6 cellular contexts compared by ENCODE assay signal in the genomic region with DNA sequence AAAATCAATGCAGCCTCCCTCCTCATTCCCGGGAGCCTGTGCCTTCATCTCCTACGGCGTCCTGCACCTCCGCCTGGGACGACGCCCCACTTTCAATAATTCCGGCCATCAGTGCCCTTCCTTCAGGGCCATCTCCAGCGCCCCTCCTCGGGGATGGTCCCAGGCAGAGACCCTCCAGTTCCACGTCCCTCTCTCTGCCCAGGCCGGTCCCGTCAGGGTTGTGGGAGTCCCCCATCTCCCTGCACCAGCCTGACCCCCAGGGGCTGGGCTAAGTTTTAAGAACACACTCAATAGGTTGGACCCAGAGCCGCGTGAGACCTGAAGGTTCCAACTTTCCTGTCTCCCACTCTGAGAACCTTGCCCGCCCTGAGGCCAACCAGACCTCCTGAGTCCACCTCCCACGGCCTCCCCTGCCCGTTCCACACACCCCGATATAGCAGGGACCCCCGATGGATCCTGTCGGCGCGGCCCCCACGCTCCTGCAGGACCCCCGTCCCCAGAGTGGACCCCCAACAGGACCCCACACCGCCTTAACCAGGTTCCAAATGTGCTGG. TPM values are rescaled to one million over a fixed set of nuclear protein-coding genes. Genes with fewer than 3 reads are reported as not detected.
DNase-seq lines count a peak whose midpoint lies in the region; ATAC-seq and TF ChIP-seq lines count a peak whose summit lies in the region.

No MANE protein-coding gene starts in this region.

- H3K27me3 ChIP-seq in H7 (ENCODE audit: control insufficient read depth, insufficient read depth, low read length): peaks cover 10% of the 10 kb centered on the region; the same call in 1 of the 2 replicates

- TF ChIP-seq POLR2A in GM18505 (IDR thresholded peaks at IDR 0.05; ENCODE audit: borderline replicate concordance, extremely low read depth, insufficient read depth, insufficient read length): no peak

- H3K9me3 Mint-ChIP-seq in naive B cell: no peaks in the 10 kb centered on the region

- H3K27me3 Mint-ChIP-seq in naive B cell: no peaks in the 10 kb centered on the region

- H3K36me3 Mint-ChIP-seq in naive B cell: no peaks in the 10 kb centered on the region

- H3K4me3 Mint-ChIP-seq in naive B cell: peak overlapping the region; percentile 87 to 100 (median 99)

- peak overlapping the region in 4 of 6 donors; percentile 87 to 99 (median 96) for H3K27ac Mint-ChIP-seq in naive B cell

- H3K4me3 ChIP-seq in H7 (ENCODE audit: insufficient read depth, low read depth, low read length): peak overlapping the region; percentile 81

- DNase-seq in H7 (peak; percentile 61), astrocyte of the hippocampus (ENCODE audit: low read depth, low spot score) (peak; percentile 20), naive B cell (no peak)

- ATAC-seq in naive B cell (ENCODE audit: low read depth in 2 of 2) (no peak), GM19395 (IDR thresholded peaks at IDR 0.05; ENCODE audit: unreplicated experiment) (no peak), HG03571 (IDR thresholded peaks at IDR 0.05; ENCODE audit: unreplicated experiment) (no peak), GM18505 (IDR thresholded peaks at IDR 0.05; ENCODE audit: unreplicated experiment) (no peak)

- peaks cover 27 to 37% (median 32%) of the 10 kb centered on the region in 3 donors for H3K4me1 Mint-ChIP-seq in naive B cell

- H3K36me3 ChIP-seq in H7 (replicated peaks; ENCODE audit: control insufficient read depth, insufficient read depth, low read length): no peaks in the 10 kb centered on the region

RNA-seq across cellular contexts. Expression of a gene that starts 0.6 kb away (rescaled TPM):
- total RNA-seq in H7 (2014; rRNA removed; shearing (Covaris generic)): 26.6 and 36.3 TPM in 2 replicates
- polyA plus RNA-seq in naive B cell (ENCODE audit: low read depth in 6 of 6): 10 to 100 TPM; 15.0 to 22.9 (median 18.3) TPM

RNA-seq across cellular contexts. Expression of a gene that starts 32.4 kb away (rescaled TPM):
- 0.80 TPM in 1 of 2 replicates, not detected in the other for total RNA-seq in H7 (2014; rRNA removed; shearing (Covaris generic))
- 1 to 10 TPM in 1 of 6 donors, under 1 TPM in 3, not detected in 2; 0.19 to 1.4 (median 0.38) TPM for polyA plus RNA-seq in naive B cell (ENCODE audit: low read depth in 6 of 6)

RNA-seq across cellular contexts. Expression of a gene that starts 54.3 kb away (rescaled TPM):
- 12.5 and 18.9 TPM in 2 replicates for total RNA-seq in H7 (2014; rRNA removed; shearing (Covaris generic))
- polyA plus RNA-seq in naive B cell (ENCODE audit: low read depth in 6 of 6): 10 to 100 TPM; 26.2 to 31.6 (median 28.2) TPM

RNA-seq across cellular contexts. Expression of a gene that starts 54.4 kb away (rescaled TPM):
- total RNA-seq in H7 (2014; rRNA removed; shearing (Covaris generic)): 43.5 and 51.0 TPM in 2 replicates
- polyA plus RNA-seq in naive B cell (ENCODE audit: low read depth in 6 of 6): 100 to 1,000 TPM in 1 of 6 donors, 10 to 100 TPM in 5; 74.7 to 141 (median 85.8) TPM
